ENCODE assay signal across 17 cellular contexts in the genomic region with DNA sequence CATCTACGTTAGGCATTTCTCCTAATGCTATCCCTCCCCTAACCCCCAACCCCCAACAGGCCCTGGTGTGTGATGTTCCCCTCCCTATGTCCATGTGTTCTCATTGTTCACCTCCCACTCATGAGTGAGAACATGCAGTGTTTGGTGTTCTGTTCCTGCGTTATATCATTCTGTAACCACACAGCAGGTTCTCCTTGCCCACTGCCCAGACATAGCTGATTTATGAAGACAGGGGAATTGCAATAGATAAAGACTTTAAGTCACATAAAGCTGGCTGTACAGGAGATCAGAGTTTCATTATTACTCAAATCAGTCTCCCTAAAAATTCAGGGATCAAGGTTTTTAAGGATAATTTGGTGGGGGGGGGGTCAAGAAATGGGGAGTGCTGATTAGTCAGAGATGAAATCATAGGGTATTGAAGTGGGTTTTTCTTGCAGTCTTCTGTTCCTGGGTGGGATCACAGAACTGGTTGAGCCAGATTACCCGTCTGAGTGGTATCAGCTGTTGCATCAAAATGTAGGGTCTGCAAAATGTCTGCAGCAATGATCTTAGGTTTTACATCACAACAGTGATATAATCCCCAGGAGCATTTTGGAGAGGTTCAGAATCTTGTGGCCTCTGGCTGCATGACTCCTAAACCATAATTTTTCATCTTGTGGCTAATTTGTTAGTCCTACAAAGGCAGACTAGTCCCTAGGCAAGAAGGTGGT.
DNase-seq lines count a peak whose midpoint lies in the region; TF ChIP-seq lines count a peak whose summit lies in the region.
"Had no signal": no experiment of that assay in that cellular context is flagged by ENCODE, and none has a peak within 500 bp of the region (broad histone marks: within the 10 kb centered on the region; RNA-seq: fewer than 3 reads in every experiment).

No MANE protein-coding gene starts in this region.

- 41% methylated on average over 3 of the region's 3 CpGs for WGBS in hepatocyte (ENCODE audit: low lambda C conversion rate, missing lambda C conversion rate)
- WGBS in endodermal cell (ENCODE audit: insufficient coverage in 1 of 2, insufficient read length in 1 of 2), 2 experiments, result 70 to 88% methylated on average over 2 to 3 of the region's 3 CpGs

- intact Hi-C loops in ascending aorta (cut with DNase I), result no loop called here

- no peaks in the 10 kb centered on the region for H3K79me2 ChIP-seq in hepatocyte

- H2AFZ ChIP-seq in hepatocyte, result no peak overlapping the region
- H2AFZ ChIP-seq: GM23248 had no signal

- H3K27me3 Mint-ChIP-seq in nephron (ENCODE audit: low read depth), result no peaks in the 10 kb centered on the region
- H3K27me3 Mint-ChIP-seq in endodermal cell (ENCODE audit: insufficient read depth), result no peaks in the 10 kb centered on the region

- H3K4me3 Mint-ChIP-seq in nephron (no peak overlapping the region), endodermal cell (no peak overlapping the region)
- H3K4me3 Mint-ChIP-seq: CD14-positive monocyte; CD8-positive, alpha-beta T cell had no signal

- H3K27me3 ChIP-seq in hepatocyte (no peaks in the 10 kb centered on the region), ascending aorta (no peaks in the 10 kb centered on the region), endodermal cell (ENCODE audit: control insufficient read depth, insufficient read depth, low read length, poor library complexity, severe bottlenecking) (no peaks in the 10 kb centered on the region)

- POLR2A ChIA-PET in HEK293T (lab: Yijun Ruan, JAX), result no interaction called here

- no peak overlapping the region for H3K27ac ChIP-seq in hepatocyte
- H3K27ac ChIP-seq in ascending aorta, result no peak overlapping the region
- H3K27ac ChIP-seq in endodermal cell (ENCODE audit: low read depth, low read length), result no peak overlapping the region
- H3K27ac ChIP-seq: A549, GM23248 had no signal

- H3K9me3 Mint-ChIP-seq in nephron (no peaks in the 10 kb centered on the region), endodermal cell (no peaks in the 10 kb centered on the region)

- H3K27ac Mint-ChIP-seq in nephron, result peak overlapping the region; percentile 17 to 82 (median 24)
- no peak overlapping the region for H3K27ac Mint-ChIP-seq in endodermal cell
- H3K27ac Mint-ChIP-seq: CD8-positive, alpha-beta T cell had no signal

- H3K9me2 ChIP-seq in hepatocyte (replicated peaks; ENCODE audit: insufficient read depth), result no peaks in the 10 kb centered on the region

- H3K4me2 ChIP-seq in hepatocyte, result peak overlapping the region; percentile 9
- H3K4me2 ChIP-seq: A549 had no signal

- CTCF ChIA-PET in HEK293T (lab: Yijun Ruan, JAX), result interaction anchor here (0.6 kb wide), 1 partner anchor 628 kb away, joined by 5 read pairs; no protein-coding TSS in a partner anchor

- DNase-seq in Ammon's horn (ENCODE audit: low spot score), result peak; percentile 11
- no peak for DNase-seq in HEK293T (ENCODE audit: extremely low spot score)
- no peak for DNase-seq in hepatocyte (ENCODE audit: low spot score)
- no peak for DNase-seq in hepatic stellate cell (ENCODE audit: low spot score)
- no peak for DNase-seq in ascending aorta (ENCODE audit: low spot score in 2 of 2)
- DNase-seq in endodermal cell, result no peak
- DNase-seq in SIG-M5 treated with dmso at 0.1 percent for 504 hours (lab: John Stamatoyannopoulos, UW; ENCODE audit: unreplicated experiment), result no peak
- DNase-seq: CD8-positive, alpha-beta T cell; COR-L47; DMS53; GM23248; H7; IMR-90 had no signal

- H3K4me3 ChIP-seq in hepatocyte (no peak overlapping the region), ascending aorta (no peak overlapping the region), endodermal cell (ENCODE audit: low read length) (no peak overlapping the region)
- H3K4me3 ChIP-seq: A549, GM12878, GM23248 had no signal

- no peak overlapping the region for H3K9ac ChIP-seq in endodermal cell (ENCODE audit: extremely low read depth, low read length, poor library complexity, severe bottlenecking)
- H3K9ac ChIP-seq: GM23248 had no signal

- no peaks in the 10 kb centered on the region for H4K20me1 ChIP-seq in hepatocyte (ENCODE audit: insufficient read depth, poor library complexity, severe bottlenecking)

- TF ChIP-seq CTCF in hepatocyte (IDR thresholded peaks at IDR 0.05; ENCODE audit: poor library complexity) (no peak), nephron (IDR thresholded peaks at IDR 0.05; ENCODE audit: unreplicated experiment in 3 of 3) (no peak), ascending aorta (IDR thresholded peaks at IDR 0.05) (no peak), endodermal cell (conservative IDR thresholded peaks at IDR 0.05) (no peak)

- no peaks in the 10 kb centered on the region for H3K9me3 ChIP-seq in hepatocyte (ENCODE audit: low read depth)
- H3K9me3 ChIP-seq in ascending aorta, result no peaks in the 10 kb centered on the region
- H3K9me3 ChIP-seq in endodermal cell (ENCODE audit: control insufficient read depth, low read length), result no peaks in the 10 kb centered on the region
- H3K9me3 ChIP-seq: A549 had no signal

- H3K4me1 ChIP-seq in hepatocyte (ENCODE audit: insufficient read depth), result peaks cover 20% of the 10 kb centered on the region
- H3K4me1 ChIP-seq in ascending aorta, result no peaks in the 10 kb centered on the region
- H3K4me1 ChIP-seq in endodermal cell (ENCODE audit: control insufficient read depth, insufficient read depth, low read length), result no peaks in the 10 kb centered on the region
- H3K4me1 ChIP-seq: A549 had no signal

- H3K36me3 Mint-ChIP-seq in nephron (ENCODE audit: low read depth), result no peaks in the 10 kb centered on the region
- no peaks in the 10 kb centered on the region for H3K36me3 Mint-ChIP-seq in endodermal cell (ENCODE audit: low read depth)
- H3K36me3 Mint-ChIP-seq: CD14-positive monocyte; CD8-positive, alpha-beta T cell had no signal

- H3K36me3 ChIP-seq in hepatocyte (replicated peaks; ENCODE audit: insufficient read depth, low read depth), result no peaks in the 10 kb centered on the region
- H3K36me3 ChIP-seq in ascending aorta, result no peaks in the 10 kb centered on the region
- H3K36me3 ChIP-seq in endodermal cell (ENCODE audit: control insufficient read depth, insufficient read depth, low read length), result no peaks in the 10 kb centered on the region

- H3K4me1 Mint-ChIP-seq in nephron (peaks cover 6% of the 10 kb centered on the region), endodermal cell (peaks cover 7% of the 10 kb centered on the region)
- H3K4me1 Mint-ChIP-seq: CD14-positive monocyte had no signal

TF ChIP-seq in HEK293T, 16 proteins besides CTCF, POLR2A, EP300 and RAD21:
- TF ChIP-seq PKNOX1 (IDR thresholded peaks at IDR 0.05) (peak; percentile 29; the same call in 1 of the 2 replicates), LEF1 (IDR thresholded peaks at IDR 0.05; ENCODE audit: borderline replicate concordance) (no peak)
